In genomic region chr14:96501746-96502620, GRCh38 we compare ENCODE assay signal across 8 cellular contexts. TPM values are rescaled to one million over a fixed set of nuclear protein-coding genes. Genes with fewer than 3 reads are reported as not detected.
DNase-seq lines count a peak whose midpoint lies in the region; ATAC-seq and TF ChIP-seq lines count a peak whose summit lies in the region.

Gene PAPOLA, plus strand, starts transcription at chr14:96502382. Its CDS starts 211 bp downstream, at chr14:96502593.

- H3K4me3 ChIP-seq in kidney epithelial cell (ENCODE audit: low read depth, low read length): peak within 1 kb of the TSS; percentile 84

- DNase-seq in AG20443 (ENCODE audit: low spot score) (peak; percentile 98), NCI-H460 (ENCODE audit: extremely low read depth, low read depth) (peak; percentile 94), cerebellum (ENCODE audit: low spot score) (peak; percentile 92), kidney epithelial cell (ENCODE audit: low read depth) (peak; percentile 77)
- DNase-seq in activated CD4-positive, alpha-beta T cell treated with anti-CD3 and anti-CD28 coated beads for 1 hour: peak; percentile 94
- peak; percentile 91 to 92 for DNase-seq in stimulated activated CD4-positive, alpha-beta T cell treated with anti-CD3 and anti-CD28 coated beads, Interleukin-15, amount 100 ng/mL, for 48 hours (ENCODE audit: low read depth in 2 of 2)

- peak; percentile 18 for TF ChIP-seq CTCF in kidney epithelial cell (IDR thresholded peaks at IDR 0.05; ENCODE audit: insufficient read depth, low read length, poor library complexity, severe bottlenecking)

- peak; percentile 82 for ATAC-seq in GM19043 (IDR thresholded peaks at IDR 0.05; ENCODE audit: low read depth, unreplicated experiment)
- ATAC-seq in HG03378 (IDR thresholded peaks at IDR 0.05; ENCODE audit: unreplicated experiment): peak; percentile 87

- H3K27me3 ChIP-seq in kidney epithelial cell (ENCODE audit: control insufficient read depth, insufficient read depth, low read length): no peaks in the 10 kb centered on the region

- H3K36me3 ChIP-seq in kidney epithelial cell (ENCODE audit: control insufficient read depth, insufficient read depth, low read length): no peaks in the 10 kb centered on the region

RNA-seq across cellular contexts. Expression of gene PAPOLA, which starts in this region (rescaled TPM):
- 141 and 172 TPM in 2 replicates for total RNA-seq in NCI-H460 (2014; rRNA removed; shearing (Covaris generic))
- polyA plus RNA-seq in NCI-H460 (2014; cell fraction: nucleus; rRNA removed): 65.2 and 91.9 TPM in 2 replicates
- 266 TPM for total RNA-seq in cerebellum
- 100 and 102 TPM in 2 replicates for total RNA-seq in kidney epithelial cell

Comparison
In these comparisons a context has a peak if more than half of its experiments do, and no peak if none do; other contexts are left out.
1. Peak in every context shown above with its lines: DNase-seq, ATAC-seq and H3K4me3 ChIP-seq.